8 cellular contexts compared by ENCODE assay signal in the genomic region with DNA sequence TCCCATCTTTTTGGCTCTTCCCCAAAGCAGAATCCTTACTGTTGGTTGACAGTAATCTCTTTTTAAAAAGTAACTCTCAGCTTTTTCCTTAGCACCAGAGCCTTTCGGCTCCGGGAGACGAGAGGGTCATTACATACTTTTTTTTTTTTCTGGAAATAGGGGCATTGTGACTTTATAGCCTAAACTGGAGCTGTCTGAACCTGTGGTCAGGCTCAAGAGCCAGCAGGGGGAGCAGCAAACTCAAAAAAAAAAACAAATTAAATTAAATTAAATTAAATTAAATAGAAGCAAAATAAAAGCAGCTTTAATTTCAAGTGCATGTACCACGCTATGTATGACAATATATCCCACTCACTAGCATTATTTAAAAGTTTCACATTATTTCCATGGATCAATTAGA.
DNase-seq lines count a peak whose midpoint lies in the region; TF ChIP-seq lines count a peak whose summit lies in the region.
"Had no signal": no experiment of that assay in that cellular context is flagged by ENCODE, and none has a peak within 500 bp of the region (broad histone marks: within the 10 kb centered on the region; RNA-seq: fewer than 3 reads in every experiment).

No MANE protein-coding gene starts in this region.

- TF ChIP-seq POLR2A in testis (IDR thresholded peaks at IDR 0.05), result no peak

- H3K4me3 Mint-ChIP-seq in chondrocyte (ENCODE audit: unreplicated experiment), result no peak overlapping the region
- H3K4me3 Mint-ChIP-seq in neural progenitor cell, result no peak overlapping the region

- no peak overlapping the region for H3K9ac ChIP-seq in Karpas-422 (ENCODE audit: low read length)
- no peak overlapping the region for H3K9ac ChIP-seq in neural progenitor cell

- H3K9me3 Mint-ChIP-seq in chondrocyte (ENCODE audit: low read depth) (no peaks in the 10 kb centered on the region), neural progenitor cell (no peaks in the 10 kb centered on the region)

- no peaks in the 10 kb centered on the region for H3K9me2 ChIP-seq in Karpas-422 (replicated peaks; ENCODE audit: insufficient read depth, low read length)

- no peaks in the 10 kb centered on the region for H3K4me1 Mint-ChIP-seq in chondrocyte (ENCODE audit: low read depth)
- peaks cover 17% of the 10 kb centered on the region for H3K4me1 Mint-ChIP-seq in neural progenitor cell

- intact Hi-C loops in testis (cut with DNase I; ENCODE audit: low total_unique reads), result no loop called here

- peak; percentile 86 for TF ChIP-seq CTCF in chondrocyte (IDR thresholded peaks at IDR 0.05)
- TF ChIP-seq CTCF in neural progenitor cell (IDR thresholded peaks at IDR 0.05), result peak; percentile 61
- TF ChIP-seq CTCF in testis (IDR thresholded peaks at IDR 0.05), result peak in 1 of 3 experiments; percentile 29

- H3K27ac ChIP-seq in Karpas-422 (ENCODE audit: low read length), result no peak overlapping the region
- H3K27ac ChIP-seq in neural progenitor cell, result no peak overlapping the region
- no peak overlapping the region for H3K27ac ChIP-seq in testis

- H3K4me2 ChIP-seq in Karpas-422 (ENCODE audit: low read depth, low read length, poor library complexity, severe bottlenecking), result peak overlapping the region; percentile 36
- H3K4me2 ChIP-seq in neural progenitor cell, result no peak overlapping the region

- no peaks in the 10 kb centered on the region for H3K27me3 Mint-ChIP-seq in chondrocyte (ENCODE audit: low read depth)
- H3K27me3 Mint-ChIP-seq in neural progenitor cell (ENCODE audit: insufficient read depth, low read depth), result no peaks in the 10 kb centered on the region

- H3K36me3 ChIP-seq in Karpas-422 (ENCODE audit: insufficient read depth, low read length) (no peaks in the 10 kb centered on the region), neural progenitor cell (no peaks in the 10 kb centered on the region), testis (ENCODE audit: low read depth, missing control alignments) (no peaks in the 10 kb centered on the region)

- H3K4me1 ChIP-seq in Karpas-422 (ENCODE audit: low read length) (peaks cover 21% of the 10 kb centered on the region), neural progenitor cell (peaks cover 15% of the 10 kb centered on the region), testis (no peaks in the 10 kb centered on the region)

- no peak overlapping the region for H3K27ac Mint-ChIP-seq in chondrocyte (ENCODE audit: unreplicated experiment)
- no peak overlapping the region for H3K27ac Mint-ChIP-seq in neural progenitor cell

- H4K20me1 ChIP-seq in Karpas-422 (ENCODE audit: insufficient read depth, low read depth, low read length) (no peaks in the 10 kb centered on the region), neural progenitor cell (ENCODE audit: low read depth) (no peaks in the 10 kb centered on the region)

- H3F3A ChIP-seq in neural progenitor cell (ENCODE audit: low read depth), result no peaks in the 10 kb centered on the region

- H3K4me3 ChIP-seq in Karpas-422 (ENCODE audit: low read length), result no peak overlapping the region
- H3K4me3 ChIP-seq in neural progenitor cell, result no peak overlapping the region
- H3K4me3 ChIP-seq in testis, result no peak overlapping the region

- no peaks in the 10 kb centered on the region for H3K27me3 ChIP-seq in Karpas-422 (ENCODE audit: low read length)
- H3K27me3 ChIP-seq in neural progenitor cell, result no peaks in the 10 kb centered on the region
- no peaks in the 10 kb centered on the region for H3K27me3 ChIP-seq in testis

- H3K9me3 ChIP-seq in Karpas-422 (ENCODE audit: low read length) (no peaks in the 10 kb centered on the region), neural progenitor cell (ENCODE audit: low read depth) (no peaks in the 10 kb centered on the region), testis (no peaks in the 10 kb centered on the region)

- WGBS in testis, 2 donors, result 65 to 71% methylated on average over 4 of the region's 4 CpGs

- H2AFZ ChIP-seq in Karpas-422 (ENCODE audit: low read length) (peak overlapping the region; percentile 85; the same call in 1 of the 2 replicates), neural progenitor cell (replicated peaks) (no peak overlapping the region)

- H3K79me2 ChIP-seq in Karpas-422 (ENCODE audit: low read length) (no peaks in the 10 kb centered on the region), neural progenitor cell (ENCODE audit: low read depth) (no peaks in the 10 kb centered on the region)

- H3K36me3 Mint-ChIP-seq in chondrocyte (ENCODE audit: low read depth) (no peaks in the 10 kb centered on the region), neural progenitor cell (peaks cover 17% of the 10 kb centered on the region)

- DNase-seq in ELR (ENCODE audit: low read depth) (peak; percentile 57), Karpas-422 (peak; percentile 60), chondrocyte (ENCODE audit: low spot score) (no peak), neural progenitor cell (ENCODE audit: low spot score) (peak; percentile 27), middle frontal gyrus (ENCODE audit: extremely low spot score, low spot score) (no peak), testis (no peak)
- DNase-seq in activated effector memory CD4-positive, alpha-beta T cell treated with anti-CD3 and anti-CD28 coated beads, Interleukin-2, amount 50 U/mL, for 16 hours, result no peak
- DNase-seq: MV-4-11 had no signal

Comparison
In these comparisons a context has a peak if more than half of its experiments do, and no peak if none do; other contexts are left out.
1. DNase-seq: peak in ELR (single experiment), Karpas-422 (single experiment) and neural progenitor cell (single experiment); none in chondrocyte (single experiment), activated effector memory CD4-positive, alpha-beta T cell treated with anti-CD3 and anti-CD28 coated beads, Interleukin-2, amount 50 U/mL, for 16 hours (single experiment), middle frontal gyrus (single experiment) and testis (single experiment).